1 cellular context compared by ENCODE assay signal in genomic region chr1:32438136-32438535, GRCh38.
A peak's percentile ranks its signal among the peaks of the same experiment; 100 is the strongest.
TF ChIP-seq lines count a peak whose summit lies in the region.

No MANE protein-coding gene starts in this region.

TF ChIP-seq in H1, 55 proteins besides CTCF, POLR2A, EP300 and RAD21:
- no peak for TF ChIP-seq EGR1 (IDR thresholded peaks at IDR 0.05; ENCODE audit: borderline replicate concordance, low read depth, low read length)
- TF ChIP-seq EZH2 (IDR thresholded peaks at IDR 0.05; ENCODE audit: low read depth, low read length, severe bottlenecking): no peak
- TF ChIP-seq, protein P1, sequence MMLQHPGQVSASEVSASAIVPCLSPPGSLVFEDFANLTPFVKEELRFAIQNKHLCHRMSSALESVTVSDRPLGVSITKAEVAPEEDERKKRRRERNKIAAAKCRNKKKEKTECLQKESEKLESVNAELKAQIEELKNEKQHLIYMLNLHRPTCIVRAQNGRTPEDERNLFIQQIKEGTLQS (IDR thresholded peaks at IDR 0.05; ENCODE audit: insufficient read depth, low read depth, low read length): no peak
- TF ChIP-seq CREB1 (IDR thresholded peaks at IDR 0.05): no peak
- TF ChIP-seq TEAD4 (IDR thresholded peaks at IDR 0.05; ENCODE audit: low read depth, low read length): peak; percentile 61; the same call in 1 of the 2 replicates
- TF ChIP-seq TAF1 (IDR thresholded peaks at IDR 0.05; ENCODE audit: low read depth, low read length): 0 out of 2 replicates have a peak, but pooled peaks have one; percentile 18
- TF ChIP-seq TAF7 (optimal IDR thresholded peaks at IDR 0.05; ENCODE audit: borderline replicate concordance, low read depth, low read length): no peak
- TF ChIP-seq SP1 (IDR thresholded peaks at IDR 0.05; ENCODE audit: low read depth, low read length): peak; percentile 85
- TF ChIP-seq SIX5 (IDR thresholded peaks at IDR 0.05; ENCODE audit: low read depth, low read length): no peak
- no peak for TF ChIP-seq SUZ12 (IDR thresholded peaks at IDR 0.05; ENCODE audit: low read length)
- TF ChIP-seq CHD7 (IDR thresholded peaks at IDR 0.05; ENCODE audit: insufficient replicate concordance, low read length): peak; percentile 79
- TF ChIP-seq BRCA1 (IDR thresholded peaks at IDR 0.05; ENCODE audit: low read depth, low read length): no peak
- TF ChIP-seq BACH1 (IDR thresholded peaks at IDR 0.05; ENCODE audit: low read length): no peak
- TF ChIP-seq ASH2L (IDR thresholded peaks at IDR 0.05; ENCODE audit: low read length): no peak
- no peak for TF ChIP-seq RXRA (IDR thresholded peaks at IDR 0.05; ENCODE audit: insufficient read depth, low read depth, low read length)
- no peak for TF ChIP-seq GTF2F1 (IDR thresholded peaks at IDR 0.05; ENCODE audit: borderline replicate concordance, low read depth, low read length)
- no peak for TF ChIP-seq TBP (IDR thresholded peaks at IDR 0.05; ENCODE audit: low read depth, low read length)
- TF ChIP-seq RBBP5 (IDR thresholded peaks at IDR 0.05; ENCODE audit: borderline replicate concordance, low read depth, low read length): no peak
- no peak for TF ChIP-seq PHF8 (conservative IDR thresholded peaks at IDR 0.05; ENCODE audit: low read depth, low read length)
- no peak for TF ChIP-seq MAFK (IDR thresholded peaks at IDR 0.05; ENCODE audit: low read depth, low read length)
- TF ChIP-seq CEBPB (IDR thresholded peaks at IDR 0.05; ENCODE audit: low read depth, low read length): no peak
- TF ChIP-seq POLR2AphosphoS5 (IDR thresholded peaks at IDR 0.05; ENCODE audit: low read depth, low read length): no peak
- TF ChIP-seq SAP30 (IDR thresholded peaks at IDR 0.05; ENCODE audit: insufficient read depth, insufficient replicate concordance, low read length): no peak
- no peak for TF ChIP-seq CBX5 (IDR thresholded peaks at IDR 0.05; ENCODE audit: low read depth, low read length)
- TF ChIP-seq RNF2 (IDR thresholded peaks at IDR 0.05; ENCODE audit: borderline replicate concordance, low read depth, low read length, missing control alignments, poor library complexity, severe bottlenecking): no peak
- TF ChIP-seq TCF12 (IDR thresholded peaks at IDR 0.05; ENCODE audit: low read depth, low read length): peak; percentile 87; the same call in 1 of the 2 replicates
- TF ChIP-seq KDM4A (IDR thresholded peaks at IDR 0.05; ENCODE audit: low read depth, low read length, severe bottlenecking): no peak
- no peak for TF ChIP-seq CTBP2 (IDR thresholded peaks at IDR 0.05; ENCODE audit: borderline replicate concordance, insufficient read depth, insufficient read length, low read length)
- no peak for TF ChIP-seq KDM1A (IDR thresholded peaks at IDR 0.05; ENCODE audit: borderline replicate concordance, low read length)
- no peak for TF ChIP-seq YY1 (IDR thresholded peaks at IDR 0.05; ENCODE audit: low read depth, low read length)
- TF ChIP-seq FOSL1 (IDR thresholded peaks at IDR 0.05; ENCODE audit: insufficient read depth, low read depth, low read length): no peak
- no peak for TF ChIP-seq ZNF274 (IDR thresholded peaks at IDR 0.05; ENCODE audit: borderline replicate concordance, extremely low read depth, low read length)
- TF ChIP-seq JUN (IDR thresholded peaks at IDR 0.05; ENCODE audit: low read depth, low read length): no peak
- TF ChIP-seq RFX5 (IDR thresholded peaks at IDR 0.05; ENCODE audit: borderline replicate concordance, low read depth, low read length): no peak
- TF ChIP-seq MAX (IDR thresholded peaks at IDR 0.05): no peak
- no peak for TF ChIP-seq CBX8 (IDR thresholded peaks at IDR 0.05; ENCODE audit: borderline replicate concordance, low read depth, low read length)
- 0 out of 4 replicates have a peak, but pooled peaks of 1 of the 2 experiments have one; percentile 33 for TF ChIP-seq HDAC2 (IDR thresholded peaks at IDR 0.05; ENCODE audit: borderline replicate concordance in 1 of 2, low read depth in 2 of 2, low read length in 2 of 2)
- no peak for TF ChIP-seq HDAC6 (IDR thresholded peaks at IDR 0.05; ENCODE audit: low read depth, low read length)
- no peak for TF ChIP-seq NRF1 (IDR thresholded peaks at IDR 0.05; ENCODE audit: low read depth, low read length)
- TF ChIP-seq CHD1 (IDR thresholded peaks at IDR 0.05; ENCODE audit: low read depth, low read length): no peak
- TF ChIP-seq ATF2 (IDR thresholded peaks at IDR 0.05; ENCODE audit: low read length): no peak
- TF ChIP-seq SIN3A (conservative IDR thresholded peaks at IDR 0.05 in 1 of 2, IDR thresholded peaks at IDR 0.05 in 1 of 2; ENCODE audit: low read depth in 1 of 2, low read length in 2 of 2): no peak
- TF ChIP-seq SP4 (IDR thresholded peaks at IDR 0.05; ENCODE audit: low read length): no peak
- TF ChIP-seq KDM5A (IDR thresholded peaks at IDR 0.05; ENCODE audit: low read length): no peak
- peak; percentile 91 for TF ChIP-seq POU5F1 (IDR thresholded peaks at IDR 0.05; ENCODE audit: low read depth, low read length)
- TF ChIP-seq NANOG (IDR thresholded peaks at IDR 0.05; ENCODE audit: insufficient read depth, low read depth, low read length, poor library complexity, severe bottlenecking): peak; percentile 99
- TF ChIP-seq JUND (IDR thresholded peaks at IDR 0.05; ENCODE audit: low read length): no peak
- peak in 1 of 2 experiments; percentile 69 for TF ChIP-seq BCL11A (IDR thresholded peaks at IDR 0.05; ENCODE audit: low read depth in 2 of 2, low read length in 2 of 2)
- TF ChIP-seq CHD2 (IDR thresholded peaks at IDR 0.05; ENCODE audit: low read length): no peak
- no peak for TF ChIP-seq E2F6 (IDR thresholded peaks at IDR 0.05)
- TF ChIP-seq USF2 (IDR thresholded peaks at IDR 0.05; ENCODE audit: low read length): no peak
- TF ChIP-seq SP2 (IDR thresholded peaks at IDR 0.05; ENCODE audit: low read length): no peak
- no peak for TF ChIP-seq SRF (IDR thresholded peaks at IDR 0.05; ENCODE audit: low read depth, low read length)
- no peak for TF ChIP-seq GABPA (IDR thresholded peaks at IDR 0.05; ENCODE audit: borderline replicate concordance, insufficient read depth, low read length)
- no peak for TF ChIP-seq SIRT6 (IDR thresholded peaks at IDR 0.05; ENCODE audit: low read length)
TF ChIP-seq in H1: peak in this region for 9.
